ENCODE assay signal across 8 cellular contexts in the genomic region with DNA sequence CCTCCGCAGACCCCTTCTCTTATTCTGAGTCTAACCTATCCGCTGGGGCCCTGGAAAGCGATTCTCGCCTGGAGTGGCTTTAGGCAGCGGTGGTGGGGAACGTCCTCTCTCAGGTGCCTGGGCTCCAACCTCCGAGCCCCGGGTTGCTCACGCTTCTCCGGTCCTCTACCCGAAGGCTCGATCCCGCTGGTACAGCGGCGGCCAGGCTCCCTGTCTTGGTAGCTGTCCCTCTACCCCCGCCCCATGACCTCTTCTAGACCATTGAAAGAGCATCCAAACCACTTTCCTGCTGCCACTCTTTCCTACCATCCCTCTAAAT. TPM values are rescaled to one million over a fixed set of nuclear protein-coding genes. Genes with fewer than 3 reads are reported as not detected.
DNase-seq lines count a peak whose midpoint lies in the region; ATAC-seq and TF ChIP-seq lines count a peak whose summit lies in the region.

No MANE protein-coding gene starts in this region.

- no peaks in the 10 kb centered on the region for H3K36me3 ChIP-seq in endodermal cell (ENCODE audit: control insufficient read depth, insufficient read depth, low read length)

- H3K27ac ChIP-seq in endodermal cell (ENCODE audit: low read depth, low read length) = peak overlapping the region; percentile 39

- peaks cover 4% of the 10 kb centered on the region for H3K4me1 ChIP-seq in endodermal cell (ENCODE audit: control insufficient read depth, insufficient read depth, low read length)

- peak overlapping the region; percentile 65 for H3K27ac Mint-ChIP-seq in endodermal cell

- WGBS in endodermal cell (ENCODE audit: insufficient coverage in 1 of 2, insufficient read length in 1 of 2), 2 experiments = 1% methylated on average over 9 to 16 of the region's 16 CpGs

- H3K9me3 Mint-ChIP-seq in endodermal cell = no peaks in the 10 kb centered on the region

- peak; percentile 13 for ATAC-seq in GM18858 (IDR thresholded peaks at IDR 0.05; ENCODE audit: unreplicated experiment)
- ATAC-seq in HG03135 (IDR thresholded peaks at IDR 0.05; ENCODE audit: unreplicated experiment) = peak; percentile 27

- peaks cover 28% of the 10 kb centered on the region for H3K27me3 ChIP-seq in endodermal cell (ENCODE audit: control insufficient read depth, insufficient read depth, low read length, poor library complexity, severe bottlenecking)

- peaks cover 25% of the 10 kb centered on the region for H3K4me1 Mint-ChIP-seq in endodermal cell

- H3K36me3 Mint-ChIP-seq in endodermal cell (ENCODE audit: low read depth) = no peaks in the 10 kb centered on the region

- peak overlapping the region; percentile 84 for H3K4me3 ChIP-seq in endodermal cell (ENCODE audit: low read length)

- peak overlapping the region; percentile 13 for H3K9ac ChIP-seq in endodermal cell (ENCODE audit: extremely low read depth, low read length, poor library complexity, severe bottlenecking)

- no peak for TF ChIP-seq CTCF in endodermal cell (conservative IDR thresholded peaks at IDR 0.05)

- no peaks in the 10 kb centered on the region for H3K9me3 ChIP-seq in endodermal cell (ENCODE audit: control insufficient read depth, low read length)

- DNase-seq in AG08395 (ENCODE audit: low spot score) (peak; percentile 37), RPMI7951 (ENCODE audit: low read depth) (peak; percentile 31), endodermal cell (no peak), myocyte (ENCODE audit: low read depth) (peak; percentile 45), NOMO-1 treated with DMSO at 0.1 percent for 48 hours (lab: John Stamatoyannopoulos, UW; ENCODE audit: unreplicated experiment) (no peak), NCI-H446 (lab: John Stamatoyannopoulos, UW) (no peak)

- peaks cover 53% of the 10 kb centered on the region for H3K27me3 Mint-ChIP-seq in endodermal cell (ENCODE audit: insufficient read depth)

- peak overlapping the region; percentile 82 for H3K4me3 Mint-ChIP-seq in endodermal cell

RNA-seq across cellular contexts. Expression of gene HEBP1, which starts 0.5 kb away (rescaled TPM):
- total RNA-seq in RPMI7951 (2014; rRNA removed; shearing (Covaris generic)) = 4.1 and 8.9 TPM in 2 replicates
- total RNA-seq in endodermal cell = 10 to 100 TPM; 27.4 to 29.1 TPM
- 38.6 TPM for polyA plus RNA-seq in endodermal cell (2013, experiment 1 of 2)
- 38.0 TPM for polyA plus RNA-seq in endodermal cell (2013, experiment 2 of 2)
- total RNA-seq in myocyte = 3.5 and 5.9 TPM in 2 replicates
- 63.5 TPM for polyA plus RNA-seq in myocyte (2012)

RNA-seq across cellular contexts. Expression of gene FAM234B, which starts 43.6 kb away (rescaled TPM):
- total RNA-seq in RPMI7951 (2014; rRNA removed; shearing (Covaris generic)) = 2.7 and 2.9 TPM in 2 replicates
- total RNA-seq in endodermal cell = 10 to 100 TPM; 20.8 to 32.0 TPM
- 21.3 TPM for polyA plus RNA-seq in endodermal cell (2013, experiment 1 of 2)
- 18.6 TPM for polyA plus RNA-seq in endodermal cell (2013, experiment 2 of 2)
- 4.1 and 6.1 TPM in 2 replicates for total RNA-seq in myocyte
- 4.4 TPM for polyA plus RNA-seq in myocyte (2012)

RNA-seq across cellular contexts. Expression of gene GPRC5D, which starts 48.6 kb away (rescaled TPM):
- total RNA-seq in RPMI7951 (2014; rRNA removed; shearing (Covaris generic)) = not detected in 2 replicates
- total RNA-seq in endodermal cell (not detected), myocyte (not detected in 2 replicates)
- polyA plus RNA-seq in endodermal cell (2013, experiment 1 of 2) = not detected
- polyA plus RNA-seq in endodermal cell (2013, experiment 2 of 2) = not detected
- 0.13 TPM for polyA plus RNA-seq in myocyte (2012)

Comparison
In these comparisons a context has a peak if more than half of its experiments do, and no peak if none do; other contexts are left out.
1. DNase-seq: peak in AG08395 (single experiment), RPMI7951 (single experiment) and myocyte (single experiment); none in endodermal cell (single experiment), NOMO-1 treated with DMSO at 0.1 percent for 48 hours (single experiment) and NCI-H446 (0 of 2).